8 cellular contexts compared by ENCODE assay signal in the genomic region with DNA sequence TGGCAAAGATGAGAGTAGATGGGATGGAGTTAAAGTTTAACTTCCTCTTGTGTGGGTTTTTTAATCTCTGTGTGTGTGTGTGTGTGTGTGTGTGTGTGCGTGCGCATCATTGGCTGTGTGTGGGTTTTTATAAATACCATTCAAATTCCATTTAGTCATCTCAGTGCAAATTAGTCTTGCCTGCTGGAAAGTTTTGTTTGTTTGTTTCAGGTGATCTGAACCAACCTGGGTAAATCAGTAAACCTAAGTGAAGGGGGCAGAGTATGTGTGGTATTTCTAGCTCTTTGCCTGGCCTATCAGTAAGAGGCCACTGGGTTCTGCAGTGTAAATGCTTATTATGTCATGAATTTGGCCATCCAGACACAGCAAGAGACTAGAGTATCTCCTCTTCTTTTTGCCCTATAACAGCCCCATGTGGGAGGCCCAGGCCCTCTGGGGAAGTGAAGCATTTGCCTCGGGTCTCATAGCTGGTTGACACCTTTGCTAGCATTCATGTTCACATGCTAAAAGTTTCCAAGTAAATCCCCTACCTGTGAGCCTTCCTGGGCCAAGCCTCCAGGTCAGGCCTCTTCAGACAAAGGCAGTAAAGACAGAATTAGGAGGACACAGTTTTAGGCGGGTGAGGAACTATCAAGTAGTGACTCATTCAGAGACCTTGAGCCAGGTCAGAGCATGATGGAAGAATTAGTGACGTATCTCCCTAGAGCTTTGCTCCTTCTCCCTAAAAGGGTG. TPM values are rescaled to one million over a fixed set of nuclear protein-coding genes. Genes with fewer than 3 reads are reported as not detected.
DNase-seq lines count a peak whose midpoint lies in the region; ATAC-seq and TF ChIP-seq lines count a peak whose summit lies in the region.

No MANE protein-coding gene starts in this region.

- H3K4me3 Mint-ChIP-seq in naive B cell (peak overlapping the region in 2 of 8 donors; percentile 42 to 47), H9 (no peak overlapping the region)

- no CpG with 5 or more reads among the region's 5 CpGs for WGBS in H9 (ENCODE audit: extremely low coverage, insufficient read length, low lambda C conversion rate)

- peaks cover 2% of the 10 kb centered on the region; the same call in 1 of the 2 replicates for H3K27me3 ChIP-seq in H9 (ENCODE audit: insufficient read depth, low read length)

- no peaks in the 10 kb centered on the region for H3K79me2 ChIP-seq in H9 (ENCODE audit: insufficient read depth, low read length)

- H2BK20ac ChIP-seq in H9 (ENCODE audit: low read depth, low read length, poor library complexity, severe bottlenecking), result no peak overlapping the region

- H3K4me2 ChIP-seq in H9 (ENCODE audit: insufficient read depth, insufficient read length, low read length), result no peak overlapping the region

- no peak overlapping the region for H2AFZ ChIP-seq in H9 (ENCODE audit: low read length)

- H3K27me3 Mint-ChIP-seq in naive B cell (no peaks in the 10 kb centered on the region), H9 (ENCODE audit: low read depth) (peaks cover 11% of the 10 kb centered on the region)

- H3K56ac ChIP-seq in H9 (ENCODE audit: insufficient read length, low read depth, low read length), result no peak overlapping the region

- H4K8ac ChIP-seq in H9 (replicated peaks; ENCODE audit: insufficient read length, low read depth, low read length), result no peak overlapping the region

- H3K9me3 Mint-ChIP-seq in naive B cell (no peaks in the 10 kb centered on the region), H9 (no peaks in the 10 kb centered on the region)

- no peak overlapping the region for H4K5ac ChIP-seq in H9 (ENCODE audit: insufficient read length, low read depth, low read length)

- no peak overlapping the region for H4K91ac ChIP-seq in H9 (ENCODE audit: insufficient read length, low read depth, low read length)

- H3K27ac ChIP-seq in VCaP, result peak overlapping the region; percentile 88
- no peak overlapping the region for H3K27ac ChIP-seq in H9 (ENCODE audit: insufficient read length, low read depth, low read length)

- H3K23ac ChIP-seq in H9 (ENCODE audit: insufficient read length, low read depth, low read length), result no peak overlapping the region

- DNase-seq in naive B cell (no peak), dedifferentiated amniotic fluid mesenchymal stem cell (ENCODE audit: extremely low spot score) (no peak), H9 (no peak)
- DNase-seq in stimulated activated CD4-positive, alpha-beta T cell treated with anti-CD3 and anti-CD28 coated beads, Interleukin-1b, Interleukin-23, amount 100 ng/mL, for 48 hours, result no peak
- DNase-seq in effector CD4-positive, alpha-beta T cell, result no peak

- peak; percentile 62 for ATAC-seq in GM18502 (IDR thresholded peaks at IDR 0.05; ENCODE audit: poor library complexity, unreplicated experiment)
- ATAC-seq in HG02763 (IDR thresholded peaks at IDR 0.05; ENCODE audit: unreplicated experiment), result peak; percentile 50
- ATAC-seq in naive B cell (ENCODE audit: low read depth in 2 of 2), result peak in 1 of 2 donors; percentile 61

- H3K9me3 ChIP-seq in H9 (ENCODE audit: control insufficient read depth, low read depth, low read length), result no peaks in the 10 kb centered on the region

- no peak overlapping the region for H3K4ac ChIP-seq in H9 (ENCODE audit: low read depth, low read length)

- peaks cover 2% of the 10 kb centered on the region for H4K20me1 ChIP-seq in H9 (ENCODE audit: control insufficient read depth, insufficient read depth, insufficient read length)

- H3K14ac ChIP-seq in H9 (ENCODE audit: insufficient read depth, low read length), result no peak overlapping the region

- no peak overlapping the region for H3T11ph ChIP-seq in H9 (ENCODE audit: low read length)

- no peak overlapping the region for H2BK15ac ChIP-seq in H9 (ENCODE audit: low read depth, low read length)

- H2AK5ac ChIP-seq in H9 (ENCODE audit: insufficient read length, low read length), result no peak overlapping the region

- H3K79me1 ChIP-seq in H9 (ENCODE audit: insufficient read depth, low read depth, low read length, poor library complexity, severe bottlenecking), result no peaks in the 10 kb centered on the region

- H2BK120ac ChIP-seq in H9 (ENCODE audit: low read depth, low read length, poor library complexity, severe bottlenecking), result no peak overlapping the region

- H2BK12ac ChIP-seq in H9 (ENCODE audit: insufficient read length, low read depth, low read length), result no peak overlapping the region

- H3K4me1 Mint-ChIP-seq in naive B cell (peaks cover 20 to 30% (median 22%) of the 10 kb centered on the region in 3 donors), H9 (peaks cover 45 to 52% of the 10 kb centered on the region in 2 experiments)

- H3K9ac ChIP-seq in H9 (ENCODE audit: extremely low read depth, insufficient read length, low read length), result no peak overlapping the region

- H3K27ac Mint-ChIP-seq in naive B cell (peak overlapping the region in 4 of 6 donors; percentile 33 to 84 (median 50)), H9 (0 out of 7 replicates have a peak overlapping the region, but pooled peaks of 1 of the 3 experiments have one; percentile 28)

- H3K36me3 Mint-ChIP-seq in naive B cell, result peaks cover 17 to 42% of the 10 kb centered on the region in 2 donors
- H3K36me3 Mint-ChIP-seq in H9 (ENCODE audit: insufficient read depth in 1 of 3, low read depth in 3 of 3), result peaks cover 31 to 71% (median 49%) of the 10 kb centered on the region in 3 experiments

- peaks cover 24% of the 10 kb centered on the region for H3K4me1 ChIP-seq in H9 (ENCODE audit: insufficient read depth, low read length)

- H3K18ac ChIP-seq in H9 (ENCODE audit: insufficient read length, low read depth, low read length), result no peak overlapping the region

- H2BK5ac ChIP-seq in H9 (ENCODE audit: insufficient read length, low read length), result no peak overlapping the region

- TF ChIP-seq CTCF in VCaP (conservative IDR thresholded peaks at IDR 0.05) (no peak), H9 (conservative IDR thresholded peaks at IDR 0.05) (no peak)

- H3K23me2 ChIP-seq in H9 (ENCODE audit: insufficient read length, low read depth, low read length, poor library complexity, severe bottlenecking), result peaks cover 3% of the 10 kb centered on the region

RNA-seq across cellular contexts. Expression of a gene that starts 14.7 kb away (rescaled TPM):
- 10 to 100 TPM in 5 of 6 donors, 1 to 10 TPM in 1; 6.0 to 15.1 (median 11.5) TPM for polyA plus RNA-seq in naive B cell (ENCODE audit: low read depth in 6 of 6)
- 65.4 and 67.1 TPM in 2 replicates for total RNA-seq in H9 (2021)

RNA-seq across cellular contexts. Expression of a gene that starts 32.6 kb away (rescaled TPM):
- 1 to 10 TPM; 3.2 to 5.4 (median 4.1) TPM for polyA plus RNA-seq in naive B cell (ENCODE audit: low read depth in 6 of 6)
- total RNA-seq in H9 (2021), result 42.0 and 45.3 TPM in 2 replicates
